12 cellular contexts compared by ENCODE assay signal in the genomic region with DNA sequence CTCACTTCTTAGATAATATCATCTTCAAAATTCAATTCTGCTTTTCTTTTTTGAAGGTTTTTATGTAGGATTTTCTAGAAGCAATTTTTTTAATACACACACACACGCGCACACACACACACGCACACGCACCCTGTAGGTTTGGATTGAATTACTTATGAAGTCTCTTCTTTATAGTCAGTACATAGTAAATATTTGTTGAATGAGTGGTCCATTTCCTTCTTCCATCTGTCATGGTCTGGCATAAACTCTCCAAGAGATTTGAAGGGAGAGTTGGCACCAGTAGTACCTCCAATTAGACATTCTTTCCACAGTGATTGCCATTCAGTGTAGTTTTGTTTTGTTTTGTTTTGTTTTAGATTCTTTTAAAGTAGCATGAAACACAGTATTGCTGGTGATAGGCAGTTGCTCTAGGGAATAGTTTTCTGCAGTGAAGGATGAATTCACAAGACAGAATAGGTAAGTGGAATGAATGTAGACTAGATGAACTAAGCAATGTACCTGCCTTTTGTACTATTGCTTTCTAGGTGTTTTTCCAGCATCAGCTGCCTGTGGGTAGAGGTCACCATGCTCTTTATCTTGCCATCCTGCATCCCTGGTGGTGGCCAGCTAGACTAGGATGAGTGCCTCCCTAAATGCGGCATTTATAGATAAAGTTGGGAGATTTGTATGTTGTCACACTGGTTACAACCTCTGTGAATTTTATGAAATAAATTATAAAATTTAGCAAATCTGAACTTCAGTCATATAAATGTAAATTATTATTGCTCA. TPM values are rescaled to one million over a fixed set of nuclear protein-coding genes. Genes with fewer than 3 reads are reported as not detected.
A peak's percentile ranks its signal among the peaks of the same experiment; 100 is the strongest.
DNase-seq lines count a peak whose midpoint lies in the region; ATAC-seq and TF ChIP-seq lines count a peak whose summit lies in the region.
"Had no signal": no experiment of that assay in that cellular context is flagged by ENCODE, and none has a peak within 500 bp of the region (broad histone marks: within the 10 kb centered on the region; RNA-seq: fewer than 3 reads in every experiment).

No MANE protein-coding gene starts in this region.

- peaks cover 3% of the 10 kb centered on the region for H3K9me3 Mint-ChIP-seq in activated CD8-positive, alpha-beta memory T cell treated with anti-CD3 and anti-CD28 coated beads, Interleukin-2, amount 10 ng/mL, durations not matched to agents 7 days and 5 days (ENCODE audit: low read depth)
- H3K9me3 Mint-ChIP-seq: dendritic cell treated with granulocyte-macrophage colony-stimulating factor and Interleukin-4, amounts not matched to agents 40 ng/mL and 50 ng/mL, for 4 days had no signal

- no peak overlapping the region for H3K27ac ChIP-seq in left lung

- CTCF ChIA-PET in activated CD8-positive, alpha-beta memory T cell treated with anti-CD3 and anti-CD28 coated beads, Interleukin-2, amount 10 ng/mL, durations not matched to agents 7 days and 5 days (lab: Charles Lee), result no interaction called here

- no peak overlapping the region for H3K4me3 Mint-ChIP-seq in activated CD8-positive, alpha-beta memory T cell treated with anti-CD3 and anti-CD28 coated beads, Interleukin-2, amount 10 ng/mL, durations not matched to agents 7 days and 5 days
- H3K4me3 Mint-ChIP-seq: activated T-cell treated with anti-CD3 and anti-CD28 coated beads, Interleukin-2, amount 50 U/mL, for 4 hours; dendritic cell treated with granulocyte-macrophage colony-stimulating factor and Interleukin-4, amounts not matched to agents 40 ng/mL and 50 ng/mL, for 4 days had no signal

- no peak overlapping the region for H3K27ac Mint-ChIP-seq in activated CD8-positive, alpha-beta memory T cell treated with anti-CD3 and anti-CD28 coated beads, Interleukin-2, amount 10 ng/mL, durations not matched to agents 7 days and 5 days
- H3K27ac Mint-ChIP-seq: dendritic cell treated with granulocyte-macrophage colony-stimulating factor and Interleukin-4, amounts not matched to agents 40 ng/mL and 50 ng/mL, for 4 days had no signal

- H3K4me3 ChIP-seq in LNCaP clone FGC (ENCODE audit: low read depth, low read length), result no peak overlapping the region
- no peak overlapping the region for H3K4me3 ChIP-seq in left lung

- peak; percentile 47 for DNase-seq in COLO668 (lab: John Stamatoyannopoulos, UW; ENCODE audit: unreplicated experiment)
- DNase-seq in LNCaP clone FGC (ENCODE audit: low read depth), result peak; percentile 62
- peak; percentile 84 for DNase-seq in astrocyte of the hippocampus (ENCODE audit: low read depth, low spot score)
- no peak for DNase-seq in left lung
- DNase-seq in activated CD8-positive, alpha-beta memory T cell treated with anti-CD3 and anti-CD28 coated beads, Interleukin-2, amount 10 ng/mL, durations not matched to agents 7 days and 5 days, result no peak
- DNase-seq in NCI-H2107 treated with DMSO at 0.1 percent for 48 hours (lab: John Stamatoyannopoulos, UW; ENCODE audit: unreplicated experiment), result no peak
- DNase-seq: activated T-cell treated with anti-CD3 and anti-CD28 coated beads, Interleukin-2, amount 50 U/mL, for 4 hours; NCI-H526 treated with DMSO at 0.1 percent for 48 hours; retina had no signal

- H3K27me3 ChIP-seq in left lung, result no peaks in the 10 kb centered on the region

- no peaks in the 10 kb centered on the region for H3K27me3 Mint-ChIP-seq in activated CD8-positive, alpha-beta memory T cell treated with anti-CD3 and anti-CD28 coated beads, Interleukin-2, amount 10 ng/mL, durations not matched to agents 7 days and 5 days
- H3K27me3 Mint-ChIP-seq: dendritic cell treated with granulocyte-macrophage colony-stimulating factor and Interleukin-4, amounts not matched to agents 40 ng/mL and 50 ng/mL, for 4 days had no signal

- no peaks in the 10 kb centered on the region for H3K9me3 ChIP-seq in left lung

- intact Hi-C loops in left lung (cut with DNase I), result no loop called here

- ATAC-seq in left lung (peak; percentile 26), HG02798 (IDR thresholded peaks at IDR 0.05; ENCODE audit: poor library complexity, unreplicated experiment) (no peak), GM21786 (IDR thresholded peaks at IDR 0.05; ENCODE audit: unreplicated experiment) (no peak)
- ATAC-seq in activated CD8-positive, alpha-beta memory T cell treated with anti-CD3 and anti-CD28 coated beads, Interleukin-2, amount 10 ng/mL, durations not matched to agents 7 days and 5 days, result no peak
- ATAC-seq: activated T-cell treated with anti-CD3 and anti-CD28 coated beads, Interleukin-2, amount 50 U/mL, for 4 hours had no signal

- H3K36me3 ChIP-seq in left lung, result no peaks in the 10 kb centered on the region

- H3K36me3 Mint-ChIP-seq in activated CD8-positive, alpha-beta memory T cell treated with anti-CD3 and anti-CD28 coated beads, Interleukin-2, amount 10 ng/mL, durations not matched to agents 7 days and 5 days, result peaks cover 6% of the 10 kb centered on the region

- TF ChIP-seq CTCF in LNCaP clone FGC (IDR thresholded peaks at IDR 0.05; ENCODE audit: control insufficient read depth, extremely low read depth, insufficient read depth), result no peak
- TF ChIP-seq CTCF in left lung (IDR thresholded peaks at IDR 0.05), result no peak

- peaks cover 5% of the 10 kb centered on the region for H3K4me1 Mint-ChIP-seq in activated CD8-positive, alpha-beta memory T cell treated with anti-CD3 and anti-CD28 coated beads, Interleukin-2, amount 10 ng/mL, durations not matched to agents 7 days and 5 days

- H3K4me1 ChIP-seq in left lung, result no peaks in the 10 kb centered on the region

RNA-seq across cellular contexts. Expression of a gene that starts 20.5 kb away (rescaled TPM):
- total RNA-seq in left lung, result 100 to 1,000 TPM in 1 of 2 donors, 10 to 100 TPM in 1; 75.7 to 105 TPM
- 10 to 100 TPM; 21.7 to 21.8 TPM for total RNA-seq in activated CD8-positive, alpha-beta memory T cell treated with anti-CD3 and anti-CD28 coated beads, Interleukin-2, amount 10 ng/mL, durations not matched to agents 7 days and 5 days

Comparison
In these comparisons a context has a peak if more than half of its experiments do, and no peak if none do; other contexts are left out.
1. DNase-seq: peak in COLO668 (single experiment), LNCaP clone FGC (single experiment) and astrocyte of the hippocampus (single experiment); none in left lung (0 of 2), activated CD8-positive, alpha-beta memory T cell treated with anti-CD3 and anti-CD28 coated beads, Interleukin-2, amount 10 ng/mL, durations not matched to agents 7 days and 5 days (single experiment) and NCI-H2107 treated with DMSO at 0.1 percent for 48 hours (single experiment).